In the genomic region with DNA sequence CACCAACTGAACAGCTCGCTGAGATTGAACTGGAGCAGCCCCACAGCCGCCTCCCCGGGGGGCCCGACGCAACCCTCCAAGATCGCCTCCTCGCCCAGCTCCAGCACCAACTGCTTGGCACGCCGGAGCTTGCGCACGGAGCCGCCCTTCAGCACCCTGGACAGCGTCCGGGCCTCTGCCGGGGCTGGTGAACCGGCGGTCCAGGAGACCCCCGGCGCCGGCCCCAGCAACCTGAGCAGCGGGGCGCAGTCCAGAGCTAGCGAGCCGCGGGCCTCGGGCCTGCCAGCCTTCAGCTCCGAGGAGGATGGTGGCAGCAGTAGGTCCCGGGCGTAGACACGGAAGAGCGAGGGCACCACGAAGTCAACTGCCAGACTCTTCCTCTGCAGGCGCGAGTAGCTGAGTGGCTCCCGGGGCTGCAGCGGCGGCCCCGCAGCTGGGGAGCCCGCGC, we compare ENCODE assay signal across 8 cellular contexts. TPM values are rescaled to one million over a fixed set of nuclear protein-coding genes. Genes with fewer than 3 reads are reported as not detected.
DNase-seq lines count a peak whose midpoint lies in the region; ATAC-seq lines count a peak whose summit lies in the region.

No MANE protein-coding gene starts in this region.

- DNase-seq in C1 segment of cervical spinal cord (lab: John Stamatoyannopoulos, UW): peak in 9 of 14 donors; percentile 10 to 68 (median 34)
- peak; percentile 12 to 22 for DNase-seq in Kasumi-1 (lab: John Stamatoyannopoulos, UW)
- DNase-seq in activated naive CD4-positive, alpha-beta T cell treated with Interleukin-2 at 50 U/mL for 16 hours: peak; percentile 30
- peak; percentile 68 for DNase-seq in left cardiac atrium
- DNase-seq in putamen (ENCODE audit: low spot score): peak; percentile 15
- no peak for DNase-seq in NCI-H510A treated with DMSO at 0.1 percent for 48 hours (lab: John Stamatoyannopoulos, UW)
- no peak for DNase-seq in Karpas-422

- no peaks in the 10 kb centered on the region for H3K4me1 ChIP-seq in Karpas-422 (ENCODE audit: low read length)

- H3K4me3 ChIP-seq in Karpas-422 (ENCODE audit: low read length): no peak overlapping the region

- no peak overlapping the region for H2AFZ ChIP-seq in Karpas-422 (ENCODE audit: low read length)

- H3K79me2 ChIP-seq in Karpas-422 (ENCODE audit: low read length): no peaks in the 10 kb centered on the region

- no peak overlapping the region for H3K4me2 ChIP-seq in Karpas-422 (ENCODE audit: low read depth, low read length, poor library complexity, severe bottlenecking)

- intact Hi-C loops in left cardiac atrium (cut with DNase I): loop anchor here (5.0 kb wide), 2 partner anchors 107 to 152 kb away; no protein-coding TSS in a partner anchor

- H3K36me3 ChIP-seq in Karpas-422 (ENCODE audit: insufficient read depth, low read length): no peaks in the 10 kb centered on the region

- H3K9me3 ChIP-seq in Karpas-422 (ENCODE audit: low read length): no peaks in the 10 kb centered on the region

- ATAC-seq in left cardiac atrium: peak; percentile 54 to 56
- no peak for ATAC-seq in GM21576 (IDR thresholded peaks at IDR 0.05; ENCODE audit: unreplicated experiment)

- H4K20me1 ChIP-seq in Karpas-422 (ENCODE audit: insufficient read depth, low read depth, low read length): no peaks in the 10 kb centered on the region

- no peaks in the 10 kb centered on the region for H3K9me2 ChIP-seq in Karpas-422 (replicated peaks; ENCODE audit: insufficient read depth, low read length)

- no peaks in the 10 kb centered on the region for H3K27me3 ChIP-seq in Karpas-422 (ENCODE audit: low read length)

- no peak overlapping the region for H3K9ac ChIP-seq in Karpas-422 (ENCODE audit: low read length)

- H3K27ac ChIP-seq in Karpas-422 (ENCODE audit: low read length): no peak overlapping the region

RNA-seq across cellular contexts. Expression of gene ALK, which starts 1.2 kb away (rescaled TPM):
- total RNA-seq in left cardiac atrium: under 1 TPM; 0.21 to 0.26 TPM
- not detected in 2 replicates for total RNA-seq in Karpas-422 (2014; rRNA removed; shearing (Covaris generic); ENCODE audit: low replicate concordance)

Comparison
In these comparisons a context has a peak if more than half of its experiments do, and no peak if none do; other contexts are left out.
1. DNase-seq: peak in C1 segment of cervical spinal cord (9 of 14), Kasumi-1 (2 of 2), activated naive CD4-positive, alpha-beta T cell treated with Interleukin-2 at 50 U/mL for 16 hours (single experiment), left cardiac atrium (single experiment) and putamen (single experiment); none in NCI-H510A treated with DMSO at 0.1 percent for 48 hours (single experiment) and Karpas-422 (single experiment).